Comparison of ENCODE assay signal across 15 cellular contexts in genomic region chr18:13392029-13392750, GRCh38.
"Had no signal": no experiment of that assay in that cellular context is flagged by ENCODE, and none has a peak within 500 bp of the region (broad histone marks: within the 10 kb centered on the region; RNA-seq: fewer than 3 reads in every experiment).

No MANE protein-coding gene starts in this region.

- H3K9me3 Mint-ChIP-seq: endodermal cell; immature natural killer cell; stimulated activated memory B cell treated with anti-CD40 and anti-IgM and Interleukin-4, amounts not matched to agents 10 μg/mL and 1 μg/mL and 100 μg/mL, for 72 hours had no signal

- H3K36me3 ChIP-seq: brain microvascular endothelial cell, gastrocnemius medialis had no signal

- H3K36me3 Mint-ChIP-seq: immature natural killer cell; stimulated activated memory B cell treated with anti-CD40 and anti-IgM and Interleukin-4, amounts not matched to agents 10 μg/mL and 1 μg/mL and 100 μg/mL, for 72 hours had no signal

- DNase-seq: activated CD4-positive, alpha-beta T cell treated with anti-CD3 and anti-CD28 coated beads for 1 hour; activated CD4-positive, alpha-beta T cell treated with anti-CD3 and anti-CD28 coated beads, Interleukin-2, amount 50 U/mL, for 4 hours; anterior cingulate cortex; brain microvascular endothelial cell; cerebellar nuclear complex; dermis blood vessel endothelial cell; endodermal cell; erythroblast; gastrocnemius medialis; heart left ventricle; immature natural killer cell; stimulated activated CD4-positive, alpha-beta T cell treated with anti-CD3 and anti-CD28 coated beads, Interleukin-12 subunit alpha, Interleukin-12 subunit beta, amount 100 ng/mL, for 4 hours had no signal

- ATAC-seq: gastrocnemius medialis; heart left ventricle; stimulated activated memory B cell treated with anti-CD40 and anti-IgM and Interleukin-4, amounts not matched to agents 10 μg/mL and 1 μg/mL and 100 μg/mL, for 72 hours had no signal

- H3K4me3 ChIP-seq: gastrocnemius medialis, heart left ventricle had no signal

- H3K27me3 ChIP-seq: brain microvascular endothelial cell, gastrocnemius medialis, heart left ventricle had no signal

- H3K4me1 ChIP-seq: gastrocnemius medialis had no signal

- H3K9me3 ChIP-seq: gastrocnemius medialis, heart left ventricle had no signal

- H3K27ac ChIP-seq: brain microvascular endothelial cell, gastrocnemius medialis, heart left ventricle, parathyroid adenoma, VCaP had no signal

- H3K27ac Mint-ChIP-seq: immature natural killer cell; stimulated activated memory B cell treated with anti-CD40 and anti-IgM and Interleukin-4, amounts not matched to agents 10 μg/mL and 1 μg/mL and 100 μg/mL, for 72 hours had no signal
